In the genomic region with DNA sequence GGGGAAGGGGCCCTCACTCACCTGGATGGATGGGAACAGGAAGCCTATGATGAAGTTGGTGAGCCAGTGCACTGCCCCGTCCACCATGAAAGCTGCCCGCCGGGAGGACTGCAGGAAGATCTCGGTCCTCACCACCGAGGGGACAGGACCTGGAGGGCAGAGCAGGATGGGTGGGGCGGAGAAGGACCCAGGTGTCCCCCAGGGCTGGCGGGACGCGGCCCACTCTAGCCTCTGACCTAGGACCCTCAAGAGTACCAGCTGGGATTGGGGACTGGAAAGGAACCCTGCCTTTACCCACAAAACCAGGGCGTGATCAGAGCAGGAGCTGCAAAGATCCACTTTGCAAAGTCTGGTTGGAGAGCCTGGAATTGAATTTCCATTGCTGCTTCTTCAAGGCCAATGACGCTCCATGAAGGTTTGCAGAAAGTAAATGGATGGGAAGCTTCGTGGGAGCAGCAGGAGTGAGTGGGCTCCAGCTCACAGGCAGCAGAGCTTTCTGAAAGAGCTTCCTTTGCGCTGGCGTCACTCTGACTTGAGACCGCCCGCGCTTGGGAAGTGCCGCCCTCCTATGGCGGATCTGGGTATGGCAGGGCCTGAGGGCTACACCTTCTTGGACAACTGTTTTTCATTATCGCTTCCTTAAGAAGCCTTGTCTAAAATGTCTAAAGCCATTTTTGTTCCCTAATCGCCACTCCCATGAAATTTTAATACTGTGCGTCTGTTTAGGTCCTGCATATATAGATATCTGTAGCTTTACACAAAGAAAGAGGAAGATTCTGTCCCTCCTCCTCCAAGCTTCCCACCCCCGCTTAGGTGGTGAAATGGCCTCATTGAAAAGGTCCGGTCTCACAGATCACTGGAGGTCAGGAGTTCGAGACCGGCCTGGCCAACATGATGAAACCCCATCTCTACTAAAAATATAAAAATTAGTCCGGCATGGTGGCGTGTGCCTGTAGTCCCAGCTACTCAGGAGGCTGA, we compare ENCODE assay signal across 8 cellular contexts. TPM values are rescaled to one million over a fixed set of nuclear protein-coding genes. Genes with fewer than 3 reads are reported as not detected.
DNase-seq lines count a peak whose midpoint lies in the region; ATAC-seq and TF ChIP-seq lines count a peak whose summit lies in the region.

No MANE protein-coding gene starts in this region.

- TF ChIP-seq CTCF in SU-DHL-6 (IDR thresholded peaks at IDR 0.05; ENCODE audit: insufficient read depth, low read length, poor library complexity, severe bottlenecking): peak; percentile 58
- TF ChIP-seq CTCF in cardiac muscle cell (IDR thresholded peaks at IDR 0.05; ENCODE audit: low read depth, low read length): peak; percentile 98
- TF ChIP-seq CTCF in psoas muscle (IDR thresholded peaks at IDR 0.05): peak; percentile 92
- TF ChIP-seq CTCF in uterus (IDR thresholded peaks at IDR 0.05): peak; percentile 77 to 88 (median 85)

- no peaks in the 10 kb centered on the region for H3K9me2 ChIP-seq in SU-DHL-6 (replicated peaks; ENCODE audit: insufficient read depth, low read length)

- no peak overlapping the region for H3K27ac ChIP-seq in SU-DHL-6 (ENCODE audit: low read depth, low read length)
- no peak overlapping the region for H3K27ac ChIP-seq in cardiac muscle cell
- H3K27ac ChIP-seq in psoas muscle: no peak overlapping the region
- no peak overlapping the region for H3K27ac ChIP-seq in uterus

- H4K20me1 ChIP-seq in SU-DHL-6 (ENCODE audit: low read depth, low read length): no peaks in the 10 kb centered on the region

- no peak overlapping the region for H3K9ac ChIP-seq in SU-DHL-6 (ENCODE audit: low read length)

- 55 to 64% (median 60%) methylated on average over 28 of the region's 28 CpGs for WGBS in psoas muscle, 3 donors

- no peaks in the 10 kb centered on the region for H3F3A ChIP-seq in SU-DHL-6 (ENCODE audit: insufficient read depth)

- intact Hi-C loops in psoas muscle (cut with DNase I) (loop anchor here in 1 of 2 donors (5.0 kb wide), 1 partner anchor 88 kb away; no protein-coding TSS in a partner anchor), uterus (cut with DNase I; ENCODE audit: low total_unique reads) (no loop called here)

- H3K4me3 ChIP-seq in SU-DHL-6 (ENCODE audit: insufficient read depth, low read length, poor library complexity, severe bottlenecking): no peak overlapping the region
- no peak overlapping the region for H3K4me3 ChIP-seq in cardiac muscle cell
- H3K4me3 ChIP-seq in psoas muscle: no peak overlapping the region
- no peak overlapping the region for H3K4me3 ChIP-seq in uterus

- peak; percentile 72 for DNase-seq in GDM1 (lab: John Stamatoyannopoulos, UW)
- DNase-seq in HuH-7 (ENCODE audit: low spot score): peak; percentile 78
- DNase-seq in activated naive CD4-positive, alpha-beta T cell treated with anti-CD3 and anti-CD28 coated beads, Interleukin-2, amount 50 U/mL, for 72 hours (ENCODE audit: low spot score in 2 of 2): peak; percentile 77 to 94
- peak; percentile 89 to 90 for DNase-seq in cardiac muscle cell (ENCODE audit: low read depth in 1 of 2, low spot score in 1 of 2)
- peak; percentile 74 to 76 for DNase-seq in psoas muscle
- peak; percentile 73 to 75 for DNase-seq in uterus

- H3K36me3 Mint-ChIP-seq in activated naive CD4-positive, alpha-beta T cell treated with anti-CD3 and anti-CD28 coated beads, Interleukin-2, amount 50 U/mL, for 72 hours: no peaks in the 10 kb centered on the region

- no peaks in the 10 kb centered on the region for H3K9me3 Mint-ChIP-seq in activated naive CD4-positive, alpha-beta T cell treated with anti-CD3 and anti-CD28 coated beads, Interleukin-2, amount 50 U/mL, for 72 hours

- H3K9me3 ChIP-seq in SU-DHL-6 (ENCODE audit: insufficient read depth, low read length): no peaks in the 10 kb centered on the region
- H3K9me3 ChIP-seq in cardiac muscle cell (ENCODE audit: low read depth): no peaks in the 10 kb centered on the region
- H3K9me3 ChIP-seq in psoas muscle: no peaks in the 10 kb centered on the region
- no peaks in the 10 kb centered on the region for H3K9me3 ChIP-seq in uterus

- no peak overlapping the region for H3K4me2 ChIP-seq in SU-DHL-6 (ENCODE audit: low read depth, low read length, poor library complexity, severe bottlenecking)

- ATAC-seq in activated naive CD4-positive, alpha-beta T cell treated with anti-CD3 and anti-CD28 coated beads, Interleukin-2, amount 50 U/mL, for 72 hours: peak; percentile 89 to 94
- ATAC-seq in psoas muscle (peak; percentile 80 to 89 (median 82)), HG02763 (IDR thresholded peaks at IDR 0.05; ENCODE audit: unreplicated experiment) (no peak)

- H3K27me3 ChIP-seq in SU-DHL-6 (ENCODE audit: low read length): no peaks in the 10 kb centered on the region
- H3K27me3 ChIP-seq in cardiac muscle cell: no peaks in the 10 kb centered on the region
- no peaks in the 10 kb centered on the region for H3K27me3 ChIP-seq in psoas muscle (ENCODE audit: insufficient read depth in 3 of 3, low read length in 2 of 3)
- no peaks in the 10 kb centered on the region for H3K27me3 ChIP-seq in uterus

- no peak overlapping the region for H2AFZ ChIP-seq in SU-DHL-6 (ENCODE audit: low read depth, low read length, severe bottlenecking)

- H3K4me1 ChIP-seq in cardiac muscle cell (ENCODE audit: low read depth) (no peaks in the 10 kb centered on the region), psoas muscle (no peaks in the 10 kb centered on the region), uterus (no peaks in the 10 kb centered on the region)

- H3K79me2 ChIP-seq in SU-DHL-6 (ENCODE audit: insufficient read depth, low read length): no peaks in the 10 kb centered on the region

- H3K36me3 ChIP-seq in SU-DHL-6 (ENCODE audit: low read length) (no peaks in the 10 kb centered on the region), cardiac muscle cell (no peaks in the 10 kb centered on the region), psoas muscle (ENCODE audit: insufficient read depth in 1 of 2, low read depth in 1 of 2) (no peaks in the 10 kb centered on the region), uterus (no peaks in the 10 kb centered on the region)

- H3K27ac Mint-ChIP-seq in activated naive CD4-positive, alpha-beta T cell treated with anti-CD3 and anti-CD28 coated beads, Interleukin-2, amount 50 U/mL, for 72 hours: no peak overlapping the region

- TF ChIP-seq POLR2A in uterus (IDR thresholded peaks at IDR 0.05): no peak

RNA-seq across cellular contexts. Expression of a gene that starts 21.2 kb away (rescaled TPM):
- total RNA-seq in activated naive CD4-positive, alpha-beta T cell treated with anti-CD3 and anti-CD28 coated beads, Interleukin-2, amount 50 U/mL, for 72 hours: not detected
- not detected in 2 replicates for total RNA-seq in cardiac muscle cell
- not detected in 2 replicates for polyA plus RNA-seq in cardiac muscle cell
- not detected for total RNA-seq in psoas muscle
- not detected for polyA plus RNA-seq in psoas muscle
- total RNA-seq in uterus: not detected

RNA-seq across cellular contexts. Expression of a gene that starts 59.4 kb away (rescaled TPM):
- 1 to 10 TPM in 1 of 2 donors, under 1 TPM in 1; 0.66 to 1.7 TPM for total RNA-seq in activated naive CD4-positive, alpha-beta T cell treated with anti-CD3 and anti-CD28 coated beads, Interleukin-2, amount 50 U/mL, for 72 hours
- total RNA-seq in cardiac muscle cell: not detected in 2 replicates
- polyA plus RNA-seq in cardiac muscle cell: not detected in 2 replicates
- not detected for total RNA-seq in psoas muscle
- not detected for polyA plus RNA-seq in psoas muscle
- total RNA-seq in uterus: not detected
